Comparison of ENCODE assay signal across 1 cellular context in genomic region chr3:65144791-65145355, GRCh38.
TF ChIP-seq lines count a peak whose summit lies in the region.

No MANE protein-coding gene starts in this region.

TF ChIP-seq in SK-N-SH, 30 proteins besides CTCF, POLR2A, EP300 and RAD21 (continued from another document):
- TF ChIP-seq, protein P1, sequence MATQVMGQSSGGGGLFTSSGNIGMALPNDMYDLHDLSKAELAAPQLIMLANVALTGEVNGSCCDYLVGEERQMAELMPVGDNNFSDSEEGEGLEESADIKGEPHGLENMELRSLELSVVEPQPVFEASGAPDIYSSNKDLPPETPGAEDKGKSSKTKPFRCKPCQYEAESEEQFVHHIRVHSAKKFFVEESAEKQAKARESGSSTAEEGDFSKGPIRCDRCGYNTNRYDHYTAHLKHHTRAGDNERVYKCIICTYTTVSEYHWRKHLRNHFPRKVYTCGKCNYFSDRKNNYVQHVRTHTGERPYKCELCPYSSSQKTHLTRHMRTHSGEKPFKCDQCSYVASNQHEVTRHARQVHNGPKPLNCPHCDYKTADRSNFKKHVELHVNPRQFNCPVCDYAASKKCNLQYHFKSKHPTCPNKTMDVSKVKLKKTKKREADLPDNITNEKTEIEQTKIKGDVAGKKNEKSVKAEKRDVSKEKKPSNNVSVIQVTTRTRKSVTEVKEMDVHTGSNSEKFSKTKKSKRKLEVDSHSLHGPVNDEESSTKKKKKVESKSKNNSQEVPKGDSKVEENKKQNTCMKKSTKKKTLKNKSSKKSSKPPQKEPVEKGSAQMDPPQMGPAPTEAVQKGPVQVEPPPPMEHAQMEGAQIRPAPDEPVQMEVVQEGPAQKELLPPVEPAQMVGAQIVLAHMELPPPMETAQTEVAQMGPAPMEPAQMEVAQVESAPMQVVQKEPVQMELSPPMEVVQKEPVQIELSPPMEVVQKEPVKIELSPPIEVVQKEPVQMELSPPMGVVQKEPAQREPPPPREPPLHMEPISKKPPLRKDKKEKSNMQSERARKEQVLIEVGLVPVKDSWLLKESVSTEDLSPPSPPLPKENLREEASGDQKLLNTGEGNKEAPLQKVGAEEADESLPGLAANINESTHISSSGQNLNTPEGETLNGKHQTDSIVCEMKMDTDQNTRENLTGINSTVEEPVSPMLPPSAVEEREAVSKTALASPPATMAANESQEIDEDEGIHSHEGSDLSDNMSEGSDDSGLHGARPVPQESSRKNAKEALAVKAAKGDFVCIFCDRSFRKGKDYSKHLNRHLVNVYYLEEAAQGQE (IDR thresholded peaks at IDR 0.05; ENCODE audit: low read depth, low read length), result no peak
- TF ChIP-seq USF1 (IDR thresholded peaks at IDR 0.05; ENCODE audit: borderline replicate concordance, low read depth) (no peak), TCF12 (IDR thresholded peaks at IDR 0.05) (peak; percentile 58), FOXJ3 (CRISPR knock-in tag; IDR thresholded peaks at IDR 0.05) (no peak), RXRA (IDR thresholded peaks at IDR 0.05; ENCODE audit: borderline replicate concordance, low read depth) (no peak), FOXM1 (IDR thresholded peaks at IDR 0.05; ENCODE audit: low read depth) (no peak), FOSL2 (IDR thresholded peaks at IDR 0.05; ENCODE audit: borderline replicate concordance, low read depth) (peak; percentile 58; the same call in 1 of the 2 replicates), ELF1 (IDR thresholded peaks at IDR 0.05) (no peak), YY1 (IDR thresholded peaks at IDR 0.05; ENCODE audit: low read depth) (no peak), JUND (IDR thresholded peaks at IDR 0.05) (no peak), POLR2AphosphoS5 (IDR thresholded peaks at IDR 0.05; ENCODE audit: low read depth, low read length) (no peak), PBX3 (IDR thresholded peaks at IDR 0.05) (peak; percentile 44), SMC3 (IDR thresholded peaks at IDR 0.05; ENCODE audit: low read depth, low read length) (no peak), MXI1 (IDR thresholded peaks at IDR 0.05; ENCODE audit: low read depth, low read length) (no peak), RCOR1 (IDR thresholded peaks at IDR 0.05; ENCODE audit: low read length) (no peak), TAF1 (IDR thresholded peaks at IDR 0.05; ENCODE audit: borderline replicate concordance, low read depth, low read length) (no peak), SIN3A (IDR thresholded peaks at IDR 0.05; ENCODE audit: borderline replicate concordance, low read depth, low read length) (no peak), ZBTB33 (IDR thresholded peaks at IDR 0.05; ENCODE audit: borderline replicate concordance, low read depth) (no peak), RFX5 (IDR thresholded peaks at IDR 0.05; ENCODE audit: low read length) (no peak), GABPA (IDR thresholded peaks at IDR 0.05; ENCODE audit: low read depth) (no peak), NRF1 (IDR thresholded peaks at IDR 0.05; ENCODE audit: low read depth, low read length) (no peak), GATA2 (CRISPR knock-in tag; IDR thresholded peaks at IDR 0.05) (no peak), EZH2phosphoT487 (IDR thresholded peaks at IDR 0.05; ENCODE audit: borderline replicate concordance, low read depth) (no peak), TEAD4 (IDR thresholded peaks at IDR 0.05; ENCODE audit: borderline replicate concordance, insufficient read depth) (peak; percentile 57; the same call in 1 of the 2 replicates), CHD2 (IDR thresholded peaks at IDR 0.05; ENCODE audit: low read length, partially characterized antibody) (no peak)
- TF ChIP-seq, protein P2, sequence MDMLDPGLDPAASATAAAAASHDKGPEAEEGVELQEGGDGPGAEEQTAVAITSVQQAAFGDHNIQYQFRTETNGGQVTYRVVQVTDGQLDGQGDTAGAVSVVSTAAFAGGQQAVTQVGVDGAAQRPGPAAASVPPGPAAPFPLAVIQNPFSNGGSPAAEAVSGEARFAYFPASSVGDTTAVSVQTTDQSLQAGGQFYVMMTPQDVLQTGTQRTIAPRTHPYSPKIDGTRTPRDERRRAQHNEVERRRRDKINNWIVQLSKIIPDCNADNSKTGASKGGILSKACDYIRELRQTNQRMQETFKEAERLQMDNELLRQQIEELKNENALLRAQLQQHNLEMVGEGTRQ (IDR thresholded peaks at IDR 0.05; ENCODE audit: borderline replicate concordance, low read depth, low read length), result no peak
- TF ChIP-seq, protein P3, sequence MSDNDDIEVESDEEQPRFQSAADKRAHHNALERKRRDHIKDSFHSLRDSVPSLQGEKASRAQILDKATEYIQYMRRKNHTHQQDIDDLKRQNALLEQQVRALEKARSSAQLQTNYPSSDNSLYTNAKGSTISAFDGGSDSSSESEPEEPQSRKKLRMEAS (IDR thresholded peaks at IDR 0.05; ENCODE audit: low read depth), result no peak
